In genomic region chr4:184649971-184650855, GRCh38 we compare ENCODE assay signal across 8 cellular contexts. TPM values are rescaled to one million over a fixed set of nuclear protein-coding genes. Genes with fewer than 3 reads are reported as not detected.
DNase-seq lines count a peak whose midpoint lies in the region; ATAC-seq and TF ChIP-seq lines count a peak whose summit lies in the region.

No MANE protein-coding gene starts in this region.

- ATAC-seq in GM21423 (IDR thresholded peaks at IDR 0.05; ENCODE audit: unreplicated experiment) = peak; percentile 11
- no peak for ATAC-seq in gastroesophageal sphincter
- peak; percentile 2 to 41 (median 22) for ATAC-seq in psoas muscle

- H3K4me3 ChIP-seq in HUES64 (ENCODE audit: low read length) (peak overlapping the region; percentile 68), gastroesophageal sphincter (peak overlapping the region; percentile 65 to 86), psoas muscle (peak overlapping the region; percentile 91)

- H3K4me1 ChIP-seq in HUES64 (ENCODE audit: insufficient read depth, low read length) (peaks cover 35% of the 10 kb centered on the region), gastroesophageal sphincter (peaks cover 11 to 51% (median 21%) of the 10 kb centered on the region in 3 donors), psoas muscle (peaks cover 44% of the 10 kb centered on the region)

- H3K9ac ChIP-seq in HUES64 (ENCODE audit: low read depth, low read length) = peak overlapping the region; percentile 86

- no peak for TF ChIP-seq POLR2A in gastroesophageal sphincter (IDR thresholded peaks at IDR 0.05)

- H3K9me3 ChIP-seq in HUES64 (ENCODE audit: insufficient read depth, low read depth, low read length) (no peaks in the 10 kb centered on the region), gastroesophageal sphincter (no peaks in the 10 kb centered on the region), psoas muscle (no peaks in the 10 kb centered on the region)

- H3K27ac ChIP-seq in HUES64 (ENCODE audit: low read depth, low read length) (peak overlapping the region; percentile 91), gastroesophageal sphincter (peak overlapping the region; percentile 79 to 99 (median 95)), psoas muscle (peak overlapping the region; percentile 99)

- 54% methylated on average over 19 of the region's 21 CpGs for WGBS in HUES64
- 31 to 39% methylated on average over 12 to 16 of the region's 21 CpGs for WGBS in gastroesophageal sphincter (ENCODE audit: low coverage in 1 of 2), 2 donors
- WGBS in psoas muscle, 3 donors = 20 to 25% (median 24%) methylated on average over 21 of the region's 21 CpGs

- intact Hi-C loops in psoas muscle (cut with DNase I) = loop anchor here (5.0 to 10.0 kb wide), 7 partner anchors 82 to 745 kb away; partner anchors contain the start of genes ACSL1 (in 2 of the 2), ANKRD37 (in 1 of the 2), CENPU (in 1 of the 2) and IRF2 (in 1 of the 2)

- TF ChIP-seq CTCF in gastroesophageal sphincter (IDR thresholded peaks at IDR 0.05) = no peak
- TF ChIP-seq CTCF in psoas muscle (IDR thresholded peaks at IDR 0.05) = no peak

- H3K27me3 ChIP-seq in HUES64 (ENCODE audit: insufficient read depth, low read length) (no peaks in the 10 kb centered on the region), gastroesophageal sphincter (no peaks in the 10 kb centered on the region), psoas muscle (ENCODE audit: insufficient read depth in 3 of 3, low read length in 2 of 3) (no peaks in the 10 kb centered on the region)

- no peak for TF ChIP-seq EP300 in gastroesophageal sphincter (IDR thresholded peaks at IDR 0.05)

- H3K36me3 ChIP-seq in HUES64 (ENCODE audit: insufficient read depth, low read length) (peaks cover 14% of the 10 kb centered on the region), gastroesophageal sphincter (peaks cover 0 to 11% of the 10 kb centered on the region in 2 donors), psoas muscle (ENCODE audit: insufficient read depth in 1 of 2, low read depth in 1 of 2) (peaks cover 0 to 19% of the 10 kb centered on the region in 2 donors)

- DNase-seq in NCI-H1417 (lab: John Stamatoyannopoulos, UW) = peak in 2 of 3 experiments; percentile 82 to 89
- no peak for DNase-seq in NCI-H1417 treated with DMSO at 0.1 percent for 48 hours (lab: John Stamatoyannopoulos, UW)
- peak; percentile 21 for DNase-seq in activated CD8-positive, alpha-beta memory T cell treated with anti-CD3 and anti-CD28 coated beads, Interleukin-2, amount 50 U/mL, for 4 hours
- no peak for DNase-seq in psoas muscle
- no peak for DNase-seq in COLO829 (ENCODE audit: low spot score)

RNA-seq across cellular contexts. Expression of gene PRIMPOL, which starts 0.7 kb away (rescaled TPM):
- polyA plus RNA-seq in HUES64 (2013, experiment 1 of 2) = 6.8 TPM
- polyA plus RNA-seq in HUES64 (2013, experiment 2 of 2) = 10.7 TPM
- 10 to 100 TPM; 14.2 to 21.6 (median 16.9) TPM for total RNA-seq in gastroesophageal sphincter
- total RNA-seq in psoas muscle = 10 to 100 TPM in 1 of 4 donors, 1 to 10 TPM in 3; 4.8 to 10.1 (median 7.5) TPM
- 10 to 100 TPM in 1 of 3 donors, 1 to 10 TPM in 2; 4.2 to 11.1 (median 5.6) TPM for polyA plus RNA-seq in psoas muscle

RNA-seq across cellular contexts. Expression of gene CASP3, which starts 1.0 kb away (rescaled TPM):
- polyA plus RNA-seq in HUES64 (2013, experiment 1 of 2) = 72.4 TPM
- 65.6 TPM for polyA plus RNA-seq in HUES64 (2013, experiment 2 of 2)
- total RNA-seq in gastroesophageal sphincter (10 to 100 TPM; 12.1 to 28.5 (median 14.7) TPM), psoas muscle (10 to 100 TPM; 13.8 to 49.7 (median 20.5) TPM)
- polyA plus RNA-seq in psoas muscle = 10 to 100 TPM; 16.1 to 46.6 (median 39.8) TPM

Comparison
In these comparisons a context has a peak if more than half of its experiments do, and no peak if none do; other contexts are left out.
1. DNase-seq: peak in NCI-H1417 (2 of 3) and activated CD8-positive, alpha-beta memory T cell treated with anti-CD3 and anti-CD28 coated beads, Interleukin-2, amount 50 U/mL, for 4 hours (single experiment); none in NCI-H1417 treated with DMSO at 0.1 percent for 48 hours (single experiment), psoas muscle (0 of 2) and COLO829 (single experiment).
2. Peak in every context shown above with its lines, with median percentiles within 50 percentile points of each other: H3K27ac ChIP-seq and H3K4me3 ChIP-seq.